Comparison of ENCODE assay signal across 8 cellular contexts in the genomic region with DNA sequence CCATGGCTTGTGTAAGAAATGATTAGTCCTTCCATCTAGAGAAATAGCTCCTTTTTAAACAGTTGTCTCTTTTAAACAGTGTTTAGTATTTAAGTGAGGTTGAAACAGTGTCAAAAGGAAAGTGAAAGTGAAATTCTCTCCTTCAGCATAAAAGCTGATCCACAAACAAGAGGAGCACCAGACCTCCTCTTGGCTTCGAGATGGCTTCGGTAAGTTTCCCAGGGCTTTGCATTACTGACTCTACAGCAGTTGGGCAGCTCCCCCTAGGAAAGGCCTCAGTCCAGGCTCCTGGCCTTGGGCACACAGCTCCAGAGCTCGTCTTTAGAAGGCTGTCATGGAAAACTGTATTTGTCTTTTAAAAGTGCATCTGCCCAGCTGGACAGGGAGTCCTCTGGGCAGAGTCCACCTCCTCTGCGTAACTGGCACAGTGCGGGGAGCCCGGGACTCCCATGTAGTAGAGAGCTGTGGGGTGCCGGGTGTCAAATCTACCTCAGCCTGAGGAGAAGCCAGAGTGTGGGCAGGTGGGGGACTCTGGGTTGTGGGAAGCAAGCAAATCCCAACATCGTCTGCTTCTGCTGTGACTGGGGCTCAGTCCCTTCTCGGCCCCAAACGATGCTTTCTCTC. TPM values are rescaled to one million over a fixed set of nuclear protein-coding genes. Genes with fewer than 3 reads are reported as not detected.
DNase-seq lines count a peak whose midpoint lies in the region; ATAC-seq and TF ChIP-seq lines count a peak whose summit lies in the region.

A gene with protein sequence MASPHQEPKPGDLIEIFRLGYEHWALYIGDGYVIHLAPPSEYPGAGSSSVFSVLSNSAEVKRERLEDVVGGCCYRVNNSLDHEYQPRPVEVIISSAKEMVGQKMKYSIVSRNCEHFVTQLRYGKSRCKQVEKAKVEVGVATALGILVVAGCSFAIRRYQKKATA (plus strand): TSS at position 140 of the 624 bp plus-strand sequence. CDS start 61 bp downstream, at position 201.

- H3K9me3 ChIP-seq in subcutaneous abdominal adipose tissue (ENCODE audit: control insufficient read depth in 5 of 5, low read length in 5 of 5), result no peaks in the 10 kb centered on the region

- H3K4me1 ChIP-seq in subcutaneous abdominal adipose tissue (ENCODE audit: control insufficient read depth in 5 of 5, insufficient read depth in 5 of 5, low read length in 5 of 5), result peaks cover 4 to 34% (median 26%) of the 10 kb centered on the region in 5 donors

- H3K36me3 ChIP-seq in BJ (ENCODE audit: control insufficient read depth, insufficient read depth, low read length), result no peaks in the 10 kb centered on the region
- H3K36me3 ChIP-seq in subcutaneous abdominal adipose tissue (ENCODE audit: control insufficient read depth in 5 of 5, insufficient read depth in 5 of 5, low read length in 5 of 5), result no peaks in the 10 kb centered on the region

- peak; percentile 22 for TF ChIP-seq CTCF in BJ (IDR thresholded peaks at IDR 0.05; ENCODE audit: insufficient read depth, low read depth, low read length)

- peak within 1 kb of the TSS; percentile 72 for H3K27ac ChIP-seq in subcutaneous abdominal adipose tissue (ENCODE audit: low read depth, low read length)

- peaks cover 2% of the 10 kb centered on the region; the same call in 1 of the 2 replicates for H3K27me3 ChIP-seq in BJ (ENCODE audit: control insufficient read depth, insufficient read depth, low read length)
- H3K27me3 ChIP-seq in subcutaneous abdominal adipose tissue (ENCODE audit: control insufficient read depth in 5 of 5, insufficient read depth in 4 of 5, low read length in 5 of 5), result no peaks in the 10 kb centered on the region

- H3K4me3 ChIP-seq in BJ (ENCODE audit: low read depth, low read length), result peak within 1 kb of the TSS; percentile 33
- H3K4me3 ChIP-seq in subcutaneous abdominal adipose tissue (ENCODE audit: low read depth in 1 of 5, low read length in 5 of 5), result peak within 1 kb of the TSS; percentile 55 to 78 (median 72)

- no peak for DNase-seq in BJ (ENCODE audit: low read depth)
- DNase-seq in T follicular helper cell (ENCODE audit: low read depth), result peak; percentile 20
- DNase-seq in dedifferentiated amniotic fluid mesenchymal stem cell (ENCODE audit: extremely low spot score), result peak; percentile 71
- peak; percentile 71 to 79 for DNase-seq in lung microvascular endothelial cell (ENCODE audit: low read depth in 2 of 2)
- no peak for DNase-seq in NCI-H526 (lab: John Stamatoyannopoulos, UW)
- no peak for DNase-seq in NCI-H1417 (lab: John Stamatoyannopoulos, UW)

- POLR2A ChIA-PET in BJ (lab: Charles Lee), result no interaction called here

- CTCF ChIA-PET in BJ (lab: Yijun Ruan, JAX), result interaction anchor here (0.5 to 1.8 kb wide), 3 partner anchors 14 to 79 kb away, joined by 3 to 6 read pairs (median 6); a partner anchor contains a TSS

- ATAC-seq in GM21723 (IDR thresholded peaks at IDR 0.05; ENCODE audit: unreplicated experiment), result peak; percentile 43

- H3K9ac ChIP-seq in subcutaneous abdominal adipose tissue (ENCODE audit: low read length in 5 of 5), result peak within 1 kb of the TSS; percentile 53 to 93 (median 77)

RNA-seq across cellular contexts. Expression of the gene that starts here (rescaled TPM):
- 6.6 and 7.1 TPM in 2 replicates for polyA plus RNA-seq in BJ (2011; rRNA removed)
- polyA minus RNA-seq in BJ (2011; rRNA and poly(A)+ RNA removed), result 1.2 and 3.2 TPM in 2 replicates
- total RNA-seq in lung microvascular endothelial cell, result 1.6 and 2.8 TPM in 2 replicates

Comparison
In these comparisons a context has a peak if more than half of its experiments do, and no peak if none do; other contexts are left out.
1. DNase-seq: peak in T follicular helper cell (single experiment), dedifferentiated amniotic fluid mesenchymal stem cell (single experiment) and lung microvascular endothelial cell (2 of 2); none in BJ (single experiment), NCI-H526 (0 of 2) and NCI-H1417 (0 of 3).